Comparison of ENCODE assay signal across 8 cellular contexts in genomic region chr5:36875051-36875788, GRCh38. TPM values are rescaled to one million over a fixed set of nuclear protein-coding genes. Genes with fewer than 3 reads are reported as not detected.
DNase-seq lines count a peak whose midpoint lies in the region; TF ChIP-seq lines count a peak whose summit lies in the region.

No MANE protein-coding gene starts in this region.

- peaks cover 84% of the 10 kb centered on the region for H4K20me1 ChIP-seq in BLaER1
- no peaks in the 10 kb centered on the region for H4K20me1 ChIP-seq in H9 (ENCODE audit: control insufficient read depth, insufficient read depth, insufficient read length)
- H4K20me1 ChIP-seq in OCI-LY1 (ENCODE audit: insufficient read depth, low read length): peaks cover 8% of the 10 kb centered on the region

- H3K4me1 ChIP-seq in BLaER1 (peaks cover 54% of the 10 kb centered on the region), H9 (ENCODE audit: insufficient read depth, low read length) (no peaks in the 10 kb centered on the region), OCI-LY1 (ENCODE audit: insufficient read depth, low read length, severe bottlenecking) (peaks cover 66% of the 10 kb centered on the region), testis (peaks cover 7% of the 10 kb centered on the region)

- no peak overlapping the region for H2AK5ac ChIP-seq in H9 (ENCODE audit: insufficient read length, low read length)

- H3K56ac ChIP-seq in H9 (ENCODE audit: insufficient read length, low read depth, low read length): no peak overlapping the region

- no peaks in the 10 kb centered on the region for H3K27me3 Mint-ChIP-seq in H9 (ENCODE audit: low read depth)
- H3K27me3 Mint-ChIP-seq in activated T-helper 2 cell treated with anti-CD3 and anti-CD28 coated beads, Interferon-gamma antibody, Interleukin-2, Interleukin-4, amounts not matched to agents 10 μg/mL and 5 μg/mL and 100 μg/mL, durations not matched to agents 14 hours and 24 hours and 36 hours (ENCODE audit: low read depth): no peaks in the 10 kb centered on the region
- H3K27me3 Mint-ChIP-seq in nephron progenitor cell (ENCODE audit: low read depth, poor library complexity): no peaks in the 10 kb centered on the region

- no peak overlapping the region for H2BK120ac ChIP-seq in H9 (ENCODE audit: low read depth, low read length, poor library complexity, severe bottlenecking)

- H2AFZ ChIP-seq in H9 (ENCODE audit: low read length): no peak overlapping the region
- H2AFZ ChIP-seq in OCI-LY1 (ENCODE audit: low read length): no peak overlapping the region

- H3K27me3 ChIP-seq in BLaER1 (no peaks in the 10 kb centered on the region), H9 (ENCODE audit: insufficient read depth, low read length) (no peaks in the 10 kb centered on the region), OCI-LY1 (ENCODE audit: insufficient read depth, low read length) (no peaks in the 10 kb centered on the region), testis (no peaks in the 10 kb centered on the region)

- intact Hi-C loops in activated T-helper 2 cell treated with anti-CD3 and anti-CD28 coated beads, Interferon-gamma antibody, Interleukin-2, Interleukin-4, amounts not matched to agents 10 μg/mL and 5 μg/mL and 100 μg/mL, durations not matched to agents 14 hours and 24 hours and 36 hours (cut with micrococcal nuclease): loop anchor here (5.0 to 10.0 kb wide), 6 partner anchors 67 to 1948 kb away; partner anchors contain the start of gene DNAJC21
- intact Hi-C loops in testis (cut with DNase I; ENCODE audit: low total_unique reads): no loop called here

- H3K79me1 ChIP-seq in H9 (ENCODE audit: insufficient read depth, low read depth, low read length, poor library complexity, severe bottlenecking): no peaks in the 10 kb centered on the region

- H3K79me2 ChIP-seq in H9 (ENCODE audit: insufficient read depth, low read length): peaks cover 19% of the 10 kb centered on the region; the same call in 1 of the 2 replicates
- H3K79me2 ChIP-seq in OCI-LY1 (ENCODE audit: insufficient read depth, low read length): peaks cover 82% of the 10 kb centered on the region

- no peak overlapping the region for H4K8ac ChIP-seq in H9 (replicated peaks; ENCODE audit: insufficient read length, low read depth, low read length)

- peak overlapping the region; percentile 94 for H3K27ac ChIP-seq in BLaER1
- H3K27ac ChIP-seq in H9 (ENCODE audit: insufficient read length, low read depth, low read length): no peak overlapping the region
- peak overlapping the region; percentile 85 for H3K27ac ChIP-seq in OCI-LY1 (ENCODE audit: low read depth, low read length, poor library complexity, severe bottlenecking)
- H3K27ac ChIP-seq in testis: peak overlapping the region; percentile 99

- H3K27ac Mint-ChIP-seq in H9 (peak overlapping the region in 2 of 3 experiments; percentile 42 to 66; a peak in 5 of 7 replicates), nephron progenitor cell (peak overlapping the region; percentile 73)
- peak overlapping the region; percentile 97 for H3K27ac Mint-ChIP-seq in activated T-helper 2 cell treated with anti-CD3 and anti-CD28 coated beads, Interferon-gamma antibody, Interleukin-2, Interleukin-4, amounts not matched to agents 10 μg/mL and 5 μg/mL and 100 μg/mL, durations not matched to agents 14 hours and 24 hours and 36 hours

- peak; percentile 44 for DNase-seq in H9
- DNase-seq in activated T-helper 2 cell treated with anti-CD3 and anti-CD28 coated beads, Interferon-gamma antibody, Interleukin-2, Interleukin-4, amounts not matched to agents 10 μg/mL and 5 μg/mL and 100 μg/mL, durations not matched to agents 14 hours and 24 hours and 36 hours (ENCODE audit: low spot score): no peak
- DNase-seq in fibroblast of pulmonary artery (ENCODE audit: low read depth): peak; percentile 51
- peak; percentile 68 for DNase-seq in nephron progenitor cell
- peak; percentile 83 for DNase-seq in testis
- DNase-seq in MV-4-11 (lab: John Stamatoyannopoulos, UW): no peak

- no peaks in the 10 kb centered on the region for H3K9me2 ChIP-seq in OCI-LY1 (ENCODE audit: low read depth, low read length)

- H3K36me3 ChIP-seq in BLaER1 (no peaks in the 10 kb centered on the region), OCI-LY1 (ENCODE audit: insufficient read depth, low read length) (no peaks in the 10 kb centered on the region), testis (ENCODE audit: low read depth, missing control alignments) (no peaks in the 10 kb centered on the region)

- H3K23ac ChIP-seq in H9 (ENCODE audit: insufficient read length, low read depth, low read length): no peak overlapping the region

- no peak overlapping the region for H2BK15ac ChIP-seq in H9 (ENCODE audit: low read depth, low read length)

- no CpG with 5 or more reads among the region's 26 CpGs for WGBS in H9 (ENCODE audit: extremely low coverage, insufficient read length, low lambda C conversion rate)
- 0% methylated on average over 26 of the region's 26 CpGs for WGBS in testis, 2 donors

- no peaks in the 10 kb centered on the region for H3F3A ChIP-seq in OCI-LY1 (ENCODE audit: insufficient read depth, low read length)

- H3K18ac ChIP-seq in H9 (ENCODE audit: insufficient read length, low read depth, low read length): no peak overlapping the region

- no peak for TF ChIP-seq POLR2A in testis (IDR thresholded peaks at IDR 0.05)

- no peak overlapping the region for H2BK5ac ChIP-seq in H9 (ENCODE audit: insufficient read length, low read length)

- H3K4me3 ChIP-seq in BLaER1 (peak overlapping the region; percentile 91), OCI-LY1 (ENCODE audit: low read depth, low read length, poor library complexity, severe bottlenecking) (peak overlapping the region; percentile 90), fibroblast of pulmonary artery (replicated peaks; ENCODE audit: low read depth, low read length) (peak overlapping the region; percentile 83), testis (peak overlapping the region; percentile 90 to 94)

- no peak overlapping the region for H3T11ph ChIP-seq in H9 (ENCODE audit: low read length)

- TF ChIP-seq CTCF in H9 (conservative IDR thresholded peaks at IDR 0.05) (no peak), OCI-LY1 (IDR thresholded peaks at IDR 0.05; ENCODE audit: low read length) (no peak), fibroblast of pulmonary artery (IDR thresholded peaks at IDR 0.05; ENCODE audit: low read length, missing control alignments) (no peak), nephron progenitor cell (IDR thresholded peaks at IDR 0.05) (no peak), testis (IDR thresholded peaks at IDR 0.05) (no peak)

- no peak overlapping the region for H4K91ac ChIP-seq in H9 (ENCODE audit: insufficient read length, low read depth, low read length)

- no peak overlapping the region for H3K4ac ChIP-seq in H9 (ENCODE audit: low read depth, low read length)

- H2BK20ac ChIP-seq in H9 (ENCODE audit: low read depth, low read length, poor library complexity, severe bottlenecking): no peak overlapping the region

- 0 out of 2 replicates have a peak overlapping the region, but pooled peaks have one; percentile 42 for H3K14ac ChIP-seq in H9 (ENCODE audit: insufficient read depth, low read length)

- H3K9ac ChIP-seq in BLaER1 (peak overlapping the region; percentile 98), H9 (ENCODE audit: extremely low read depth, insufficient read length, low read length) (peak overlapping the region; percentile 47), OCI-LY1 (ENCODE audit: low read length) (peak overlapping the region; percentile 93)

- H3K4me1 Mint-ChIP-seq in H9 (peaks cover 31 to 34% of the 10 kb centered on the region in 2 experiments), nephron progenitor cell (peaks cover 68% of the 10 kb centered on the region)
- H3K4me1 Mint-ChIP-seq in activated T-helper 2 cell treated with anti-CD3 and anti-CD28 coated beads, Interferon-gamma antibody, Interleukin-2, Interleukin-4, amounts not matched to agents 10 μg/mL and 5 μg/mL and 100 μg/mL, durations not matched to agents 14 hours and 24 hours and 36 hours (ENCODE audit: low read depth): peaks cover 38% of the 10 kb centered on the region

- H3K36me3 Mint-ChIP-seq in H9 (ENCODE audit: insufficient read depth in 1 of 3, low read depth in 3 of 3): peaks cover 0 to 5% (median 1%) of the 10 kb centered on the region in 3 experiments; a peak in 4 of 7 replicates
- H3K36me3 Mint-ChIP-seq in activated T-helper 2 cell treated with anti-CD3 and anti-CD28 coated beads, Interferon-gamma antibody, Interleukin-2, Interleukin-4, amounts not matched to agents 10 μg/mL and 5 μg/mL and 100 μg/mL, durations not matched to agents 14 hours and 24 hours and 36 hours (ENCODE audit: low read depth): peaks cover 28% of the 10 kb centered on the region
- peaks cover 11% of the 10 kb centered on the region for H3K36me3 Mint-ChIP-seq in nephron progenitor cell (ENCODE audit: low read depth)

- H2BK12ac ChIP-seq in H9 (ENCODE audit: insufficient read length, low read depth, low read length): no peak overlapping the region

- H3K9me3 Mint-ChIP-seq in H9 (no peaks in the 10 kb centered on the region), nephron progenitor cell (no peaks in the 10 kb centered on the region)
- H3K9me3 Mint-ChIP-seq in activated T-helper 2 cell treated with anti-CD3 and anti-CD28 coated beads, Interferon-gamma antibody, Interleukin-2, Interleukin-4, amounts not matched to agents 10 μg/mL and 5 μg/mL and 100 μg/mL, durations not matched to agents 14 hours and 24 hours and 36 hours: no peaks in the 10 kb centered on the region

- H3K4me3 Mint-ChIP-seq in H9 (peak overlapping the region; percentile 88 to 99), nephron progenitor cell (peak overlapping the region; percentile 92)
- H3K4me3 Mint-ChIP-seq in activated T-helper 2 cell treated with anti-CD3 and anti-CD28 coated beads, Interferon-gamma antibody, Interleukin-2, Interleukin-4, amounts not matched to agents 10 μg/mL and 5 μg/mL and 100 μg/mL, durations not matched to agents 14 hours and 24 hours and 36 hours (ENCODE audit: low read depth): peak overlapping the region; percentile 87

- peaks cover 15% of the 10 kb centered on the region for H3K23me2 ChIP-seq in H9 (ENCODE audit: insufficient read length, low read depth, low read length, poor library complexity, severe bottlenecking)

- H3K9me3 ChIP-seq in BLaER1 (no peaks in the 10 kb centered on the region), H9 (ENCODE audit: control insufficient read depth, low read depth, low read length) (no peaks in the 10 kb centered on the region), OCI-LY1 (ENCODE audit: low read length) (no peaks in the 10 kb centered on the region), testis (no peaks in the 10 kb centered on the region)

- peak overlapping the region; percentile 81 for H3K4me2 ChIP-seq in BLaER1
- H3K4me2 ChIP-seq in H9 (ENCODE audit: insufficient read depth, insufficient read length, low read length): peak overlapping the region; percentile 94
- H3K4me2 ChIP-seq in OCI-LY1 (ENCODE audit: low read length): peak overlapping the region; percentile 87

- no peak overlapping the region for H4K5ac ChIP-seq in H9 (ENCODE audit: insufficient read length, low read depth, low read length)

RNA-seq across cellular contexts. Expression of gene NIPBL, which starts 1.3 kb away (rescaled TPM):
- 56.0 and 61.3 TPM in 2 replicates for total RNA-seq in H9 (2021)
- 48.5 and 52.9 TPM in 2 replicates for total RNA-seq in activated T-helper 2 cell treated with anti-CD3 and anti-CD28 coated beads, Interferon-gamma antibody, Interleukin-2, Interleukin-4, amounts not matched to agents 10 μg/mL and 5 μg/mL and 100 μg/mL, durations not matched to agents 14 hours and 24 hours and 36 hours
- 10 to 100 TPM; 76.6 to 80.2 TPM for total RNA-seq in testis
- polyA plus RNA-seq in testis (ENCODE audit: insufficient read depth, low read depth, low replicate concordance): 13.8 TPM

Comparison
In these comparisons a context has a peak if more than half of its experiments do, and no peak if none do; other contexts are left out.
1. H3K9ac ChIP-seq: peak in every context shown above with its lines; median percentile 98 in BLaER1; 93 in OCI-LY1; 47 in H9.
2. DNase-seq: peak in H9 (single experiment), fibroblast of pulmonary artery (single experiment), nephron progenitor cell (single experiment) and testis (single experiment); none in activated T-helper 2 cell treated with anti-CD3 and anti-CD28 coated beads, Interferon-gamma antibody, Interleukin-2, Interleukin-4, amounts not matched to agents 10 μg/mL and 5 μg/mL and 100 μg/mL, durations not matched to agents 14 hours and 24 hours and 36 hours (single experiment) and MV-4-11 (single experiment).
3. Peak in every context shown above with its lines, with median percentiles within 50 percentile points of each other: H3K4me2 ChIP-seq, H3K4me3 ChIP-seq, H3K27ac Mint-ChIP-seq and H3K4me3 Mint-ChIP-seq.